21 cellular contexts compared by ENCODE assay signal in the genomic region with DNA sequence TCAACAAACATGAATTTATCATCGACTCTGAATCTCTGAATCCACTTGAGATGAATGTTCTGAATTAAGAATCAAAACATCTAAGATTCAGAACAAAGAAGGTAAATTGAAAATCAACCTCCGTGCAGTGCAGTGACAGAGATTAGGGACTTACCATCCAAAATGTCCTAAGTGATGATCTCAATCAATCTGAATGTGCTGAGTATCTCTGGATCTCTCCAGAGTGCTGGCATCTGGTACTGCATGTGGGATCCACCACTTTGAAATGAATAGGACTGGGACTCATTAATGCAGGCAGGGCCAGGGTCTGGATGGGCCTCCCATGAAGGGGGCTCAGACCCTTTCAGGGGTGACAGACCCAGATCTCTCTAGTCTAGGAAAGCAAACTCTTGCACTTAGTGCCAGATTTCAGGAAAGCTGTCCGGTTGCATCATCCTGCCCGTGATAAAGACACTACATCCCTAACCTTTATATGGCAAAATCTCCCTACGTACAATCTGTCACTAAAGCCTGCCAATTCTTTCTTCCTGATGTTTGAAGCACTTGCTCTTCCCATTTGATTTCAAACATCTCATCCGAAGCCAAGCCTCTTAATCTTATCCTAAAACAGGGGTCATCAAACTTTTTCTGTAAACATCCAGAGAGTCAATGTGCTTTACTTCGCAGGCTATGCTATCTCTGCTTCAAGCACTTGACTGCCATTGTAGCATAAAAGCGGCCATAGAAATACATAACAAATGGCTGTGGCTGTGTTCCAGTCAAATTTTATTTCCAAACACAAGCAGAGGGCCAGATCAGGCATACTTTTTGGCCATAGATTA.
DNase-seq lines count a peak whose midpoint lies in the region; ATAC-seq, FAIRE-seq and TF ChIP-seq lines count a peak whose summit lies in the region.
"Had no signal": no experiment of that assay in that cellular context is flagged by ENCODE, and none has a peak within 500 bp of the region (broad histone marks: within the 10 kb centered on the region; RNA-seq: fewer than 3 reads in every experiment).

No MANE protein-coding gene starts in this region.

- H3K36me3 ChIP-seq in liver (ENCODE audit: control insufficient read depth in 4 of 4, insufficient read depth in 3 of 4, low read depth in 1 of 4, low read length in 3 of 4) (no peaks in the 10 kb centered on the region), HepG2 (replicated peaks in 1 of 2; ENCODE audit: control insufficient read depth in 1 of 2, insufficient read depth in 2 of 2, low read length in 2 of 2) (no peaks in the 10 kb centered on the region), cardiac muscle cell (no peaks in the 10 kb centered on the region), gastrocnemius medialis (no peaks in the 10 kb centered on the region)

- H4K20me1 ChIP-seq in HepG2 (ENCODE audit: insufficient read depth, low read length) = no peaks in the 10 kb centered on the region

- no peaks in the 10 kb centered on the region for H3K27me3 ChIP-seq in liver (ENCODE audit: control insufficient read depth in 4 of 4, insufficient read depth in 4 of 4, low read length in 3 of 4)
- no peaks in the 10 kb centered on the region for H3K27me3 ChIP-seq in HepG2 (ENCODE audit: control insufficient read depth in 1 of 2, insufficient read depth in 2 of 2, low read length in 2 of 2)
- no peaks in the 10 kb centered on the region for H3K27me3 ChIP-seq in cardiac muscle cell
- no peaks in the 10 kb centered on the region for H3K27me3 ChIP-seq in gastrocnemius medialis

- H3K27ac ChIP-seq in liver (ENCODE audit: low read depth in 1 of 2, low read length in 2 of 2) (no peak overlapping the region), HepG2 (ENCODE audit: extremely low read length, insufficient read depth, low read length) (no peak overlapping the region), cardiac muscle cell (peak overlapping the region; percentile 18), gastrocnemius medialis (no peak overlapping the region)
- H3K27ac ChIP-seq: VCaP had no signal

- ATAC-seq in HepG2 (no peak), gastrocnemius medialis (no peak), left colon (no peak)

- peaks cover 0 to 10% (median 4%) of the 10 kb centered on the region in 4 donors for H3K4me1 ChIP-seq in liver (ENCODE audit: control insufficient read depth in 4 of 4, insufficient read depth in 4 of 4, low read length in 3 of 4)
- H3K4me1 ChIP-seq in HepG2 (ENCODE audit: insufficient read depth, low read length) = peaks cover 26% of the 10 kb centered on the region
- peaks cover 5% of the 10 kb centered on the region for H3K4me1 ChIP-seq in cardiac muscle cell (ENCODE audit: low read depth)
- peaks cover 0 to 15% of the 10 kb centered on the region in 2 donors for H3K4me1 ChIP-seq in gastrocnemius medialis

- H3K9me3 ChIP-seq in liver (ENCODE audit: control insufficient read depth in 4 of 4, low read length in 3 of 4) = no peaks in the 10 kb centered on the region
- H3K9me3 ChIP-seq in HepG2 (ENCODE audit: low read length) = no peaks in the 10 kb centered on the region
- no peaks in the 10 kb centered on the region for H3K9me3 ChIP-seq in cardiac muscle cell (ENCODE audit: low read depth)
- no peaks in the 10 kb centered on the region for H3K9me3 ChIP-seq in gastrocnemius medialis

- intact Hi-C loops in HepG2 (cut with micrococcal nuclease; ENCODE audit: unreplicated experiment) = no loop called here
- intact Hi-C loops in gastrocnemius medialis (cut with DNase I; ENCODE audit: low total_unique reads) = no loop called here
- intact Hi-C loops in left colon (cut with DNase I, micrococcal nuclease) = no loop called here

- WGBS in liver = 44% methylated on average over 8 of the region's 8 CpGs
- WGBS in HepG2 (ENCODE audit: low lambda C conversion rate) = 91% methylated on average over 7 of the region's 8 CpGs

- no peak for TF ChIP-seq CTCF in liver (IDR thresholded peaks at IDR 0.05; ENCODE audit: low read depth, low read length, missing input control)
- no peak for TF ChIP-seq CTCF in HepG2 (CRISPR knock-in tag; IDR thresholded peaks at IDR 0.05)
- TF ChIP-seq CTCF in cardiac muscle cell (IDR thresholded peaks at IDR 0.05; ENCODE audit: low read depth, low read length) = no peak
- no peak for TF ChIP-seq CTCF in gastrocnemius medialis (IDR thresholded peaks at IDR 0.05 in 4 of 5, conservative IDR thresholded peaks at IDR 0.05 in 1 of 5)

- no peaks in the 10 kb centered on the region for H3K79me2 ChIP-seq in HepG2 (ENCODE audit: insufficient read depth, low read length)

- H3K4me2 ChIP-seq in HepG2 (ENCODE audit: low read depth, low read length) = no peak overlapping the region

- CTCF ChIA-PET in HepG2 (lab: Yijun Ruan, JAX; ENCODE audit: low intra/inter-chr PET ratio, low total read pairs) = no interaction called here

- in situ Hi-C loops in HepG2 (cut with HindIII; ENCODE audit: extremely low pct_ligation_motif_present, low pct_unique_long_range_greater_than_20kb) = no loop called here
- in situ Hi-C loops in gastrocnemius medialis (cut with MboI; ENCODE audit: low sequenced_read_pairs in 4 of 4) = no loop called here

- TF ChIP-seq EP300 in HepG2 (IDR thresholded peaks at IDR 0.05; ENCODE audit: low read depth in 2 of 2, low read length in 2 of 2) = no peak
- no peak for TF ChIP-seq EP300 in HepG2 (CRISPR knock-in tag; IDR thresholded peaks at IDR 0.05; ENCODE audit: borderline replicate concordance)

- TF ChIP-seq RAD21 in liver (IDR thresholded peaks at IDR 0.05) (no peak), HepG2 (CRISPR knock-in tag; IDR thresholded peaks at IDR 0.05) (no peak)

- no TSS peak for BruUV-seq in HepG2 (replicated peaks; lab: Mats Ljungman, UMichigan)

- H2AFZ ChIP-seq in HepG2 (ENCODE audit: low read length) = no peak overlapping the region

- H3K4me3 ChIP-seq in liver (ENCODE audit: low read depth in 1 of 3, low read length in 3 of 3) (no peak overlapping the region), HepG2 (replicated peaks in 1 of 3; ENCODE audit: insufficient read depth in 1 of 3, low read depth in 2 of 3, low read length in 3 of 3) (no peak overlapping the region), cardiac muscle cell (no peak overlapping the region), gastrocnemius medialis (no peak overlapping the region)

- POLR2A ChIA-PET in HepG2 (lab: Yijun Ruan, JAX) = no interaction called here

- DNase-seq in HepG2 (ENCODE audit: low spot score) (no peak), cardiac muscle cell (ENCODE audit: low read depth in 1 of 2, low spot score in 1 of 2) (no peak), middle frontal gyrus (ENCODE audit: extremely low spot score, low spot score) (peak; percentile 23), gastrocnemius medialis (no peak), left colon (no peak)
- DNase-seq in stimulated activated CD4-positive, alpha-beta T cell treated with anti-CD3 and anti-CD28 coated beads, Interleukin-4, amount 100 ng/mL, for 4 hours = no peak
- no peak for DNase-seq in stimulated activated CD4-positive, alpha-beta T cell treated with anti-CD3 and anti-CD28 coated beads, Interleukin-1b, Interleukin-23, amount 100 ng/mL, for 48 hours
- DNase-seq: ACHN; activated CD4-positive, alpha-beta T cell treated with anti-CD3 and anti-CD28 coated beads, Interleukin-2, amount 10 ng/mL, durations not matched to agents 7 days and 5 days; activated naive CD4-positive, alpha-beta T cell treated with anti-CD3 and anti-CD28 coated beads, Interleukin-2, amount 50 U/mL, for 16 hours; GDM1; head of caudate nucleus; HFFc6; Kasumi-1; NCI-H1048; NCI-H2029; NCI-H524; retina had no signal

- TF ChIP-seq POLR2A in HepG2 (IDR thresholded peaks at IDR 0.05; ENCODE audit: insufficient read depth in 1 of 2, low read depth in 2 of 2, low read length in 2 of 2) (no peak), gastrocnemius medialis (IDR thresholded peaks at IDR 0.05) (no peak)

- no peak for FAIRE-seq in HepG2 (lab: Jason Lieb, UNC)
- FAIRE-seq: D721Med had no signal

- no peak overlapping the region for H3K9ac ChIP-seq in liver (ENCODE audit: low read depth in 1 of 2, low read length in 2 of 2)
- H3K9ac ChIP-seq in HepG2 (ENCODE audit: insufficient read depth, low read depth, low read length) = no peak overlapping the region

TF ChIP-seq in liver, 16 proteins besides CTCF, POLR2A, EP300 and RAD21 (continues in another document):
- TF ChIP-seq RXRA (IDR thresholded peaks at IDR 0.05) = peak; percentile 58 to 77
- no peak for TF ChIP-seq SP1 (IDR thresholded peaks at IDR 0.05)
- TF ChIP-seq FOXA1 (IDR thresholded peaks at IDR 0.05) = no peak
- TF ChIP-seq, protein P1, sequence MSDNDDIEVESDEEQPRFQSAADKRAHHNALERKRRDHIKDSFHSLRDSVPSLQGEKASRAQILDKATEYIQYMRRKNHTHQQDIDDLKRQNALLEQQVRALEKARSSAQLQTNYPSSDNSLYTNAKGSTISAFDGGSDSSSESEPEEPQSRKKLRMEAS (IDR thresholded peaks at IDR 0.05) = no peak
- no peak for TF ChIP-seq JUND (IDR thresholded peaks at IDR 0.05)
- TF ChIP-seq EGR1 (IDR thresholded peaks at IDR 0.05; ENCODE audit: low read depth in 2 of 2) = no peak

TF ChIP-seq in HepG2, 621 proteins besides CTCF, POLR2A, EP300 and RAD21:
- TF ChIP-seq, protein P2, sequence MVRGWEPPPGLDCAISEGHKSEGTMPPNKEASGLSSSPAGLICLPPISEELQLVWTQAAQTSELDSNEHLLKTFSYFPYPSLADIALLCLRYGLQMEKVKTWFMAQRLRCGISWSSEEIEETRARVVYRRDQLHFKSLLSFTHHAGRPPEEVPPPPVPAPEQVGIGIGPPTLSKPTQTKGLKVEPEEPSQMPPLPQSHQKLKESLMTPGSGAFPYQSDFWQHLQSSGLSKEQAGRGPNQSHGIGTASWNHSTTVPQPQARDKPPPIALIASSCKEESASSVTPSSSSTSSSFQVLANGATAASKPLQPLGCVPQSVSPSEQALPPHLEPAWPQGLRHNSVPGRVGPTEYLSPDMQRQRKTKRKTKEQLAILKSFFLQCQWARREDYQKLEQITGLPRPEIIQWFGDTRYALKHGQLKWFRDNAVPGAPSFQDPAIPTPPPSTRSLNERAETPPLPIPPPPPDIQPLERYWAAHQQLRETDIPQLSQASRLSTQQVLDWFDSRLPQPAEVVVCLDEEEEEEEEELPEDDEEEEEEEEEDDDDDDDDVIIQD (CRISPR knock-in tag; IDR thresholded peaks at IDR 0.05; ENCODE audit: low read depth) = no peak
- TF ChIP-seq, protein P3, sequence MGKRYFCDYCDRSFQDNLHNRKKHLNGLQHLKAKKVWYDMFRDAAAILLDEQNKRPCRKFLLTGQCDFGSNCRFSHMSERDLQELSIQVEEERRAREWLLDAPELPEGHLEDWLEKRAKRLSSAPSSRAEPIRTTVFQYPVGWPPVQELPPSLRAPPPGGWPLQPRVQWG (CRISPR knock-in tag; IDR thresholded peaks at IDR 0.05; ENCODE audit: borderline replicate concordance, low read depth) = no peak
- no peak for TF ChIP-seq ZC3H4 (CRISPR knock-in tag; IDR thresholded peaks at IDR 0.05; ENCODE audit: borderline replicate concordance)
